1 cellular context compared by ENCODE assay signal in genomic region chr3:105996781-105997180, GRCh38.
TF ChIP-seq lines count a peak whose summit lies in the region.

No MANE protein-coding gene starts in this region.

TF ChIP-seq in IMR-90, 13 proteins besides CTCF, POLR2A, EP300 and RAD21 (continued from another document):
- no peak for TF ChIP-seq USF2 (IDR thresholded peaks at IDR 0.05; ENCODE audit: low read depth, low read length)
- no peak for TF ChIP-seq RFX5 (IDR thresholded peaks at IDR 0.05; ENCODE audit: low read depth, low read length)
- TF ChIP-seq CEBPB (IDR thresholded peaks at IDR 0.05; ENCODE audit: low read depth, low read length): no peak
- no peak for TF ChIP-seq MAZ (IDR thresholded peaks at IDR 0.05; ENCODE audit: borderline replicate concordance, low read depth, low read length)
- no peak for TF ChIP-seq NFE2L2 (IDR thresholded peaks at IDR 0.05; ENCODE audit: low read depth, low read length)
- no peak for TF ChIP-seq RCOR1 (IDR thresholded peaks at IDR 0.05; ENCODE audit: insufficient replicate concordance, low read length)
- no peak for TF ChIP-seq BHLHE40 (IDR thresholded peaks at IDR 0.05; ENCODE audit: low read depth, low read length)
TF ChIP-seq in IMR-90: peak in this region for 0.
